ENCODE assay signal across 24 cellular contexts in genomic region chr2:142153601-142154000, GRCh38.
"Had no signal": no experiment of that assay in that cellular context is flagged by ENCODE, and none has a peak within 500 bp of the region (broad histone marks: within the 10 kb centered on the region; RNA-seq: fewer than 3 reads in every experiment).

No MANE protein-coding gene starts in this region.

- H3K27ac Mint-ChIP-seq: natural killer cell treated with Interleukin-12 subunit alpha and Interleukin-12 subunit beta and Interleukin-15 and Interleukin-18, amount 100 ng/mL, for 72 hours; stimulated activated memory B cell treated with anti-CD40 and anti-IgM and Interleukin-4, amounts not matched to agents 10 μg/mL and 1 μg/mL and 100 μg/mL, for 72 hours had no signal

- H3K36me3 ChIP-seq: esophagus squamous epithelium, spleen, tibial nerve, upper lobe of right lung, vagina had no signal

- H3K27me3 Mint-ChIP-seq: natural killer cell treated with Interleukin-12 subunit alpha and Interleukin-12 subunit beta and Interleukin-15 and Interleukin-18, amount 100 ng/mL, for 72 hours; stimulated activated memory B cell treated with anti-CD40 and anti-IgM and Interleukin-4, amounts not matched to agents 10 μg/mL and 1 μg/mL and 100 μg/mL, for 72 hours; stimulated activated naive CD8-positive, alpha-beta T cell treated with anti-CD3 and anti-CD28 coated beads, Interleukin-15, amount 100 ng/mL, for 72 hours had no signal

- H3K4me3 ChIP-seq: esophagus squamous epithelium, hepatocyte, lung, psoas muscle, spleen, testis, tibial nerve, upper lobe of right lung, vagina had no signal

- DNase-seq: cortex of kidney; effector memory CD4-positive, alpha-beta T cell; esophagus squamous epithelium; foreskin melanocyte; head of caudate nucleus; left colon; left ventricle myocardium superior; mesenchymal stem cell; midbrain; psoas muscle; retina; spleen; stimulated activated CD4-positive, alpha-beta T cell treated with anti-CD3 and anti-CD28 coated beads, Interleukin-15, amount 100 ng/mL, for 24 hours; stimulated activated CD4-positive, alpha-beta T cell treated with anti-CD3 and anti-CD28 coated beads, Interleukin-1b, Interleukin-23, amount 100 ng/mL, for 48 hours; stimulated activated CD4-positive, alpha-beta T cell treated with anti-CD3 and anti-CD28 coated beads, Interleukin-4, amount 100 ng/mL, for 24 hours; stimulated activated naive CD8-positive, alpha-beta T cell treated with anti-CD3 and anti-CD28 coated beads, Interleukin-15, amount 100 ng/mL, for 72 hours; testis; upper lobe of right lung had no signal

- H3K4me3 Mint-ChIP-seq: natural killer cell treated with Interleukin-12 subunit alpha and Interleukin-12 subunit beta and Interleukin-15 and Interleukin-18, amount 100 ng/mL, for 72 hours; stimulated activated memory B cell treated with anti-CD40 and anti-IgM and Interleukin-4, amounts not matched to agents 10 μg/mL and 1 μg/mL and 100 μg/mL, for 72 hours; stimulated activated naive CD8-positive, alpha-beta T cell treated with anti-CD3 and anti-CD28 coated beads, Interleukin-15, amount 100 ng/mL, for 72 hours had no signal

- H3K36me3 Mint-ChIP-seq: natural killer cell treated with Interleukin-12 subunit alpha and Interleukin-12 subunit beta and Interleukin-15 and Interleukin-18, amount 100 ng/mL, for 72 hours; stimulated activated memory B cell treated with anti-CD40 and anti-IgM and Interleukin-4, amounts not matched to agents 10 μg/mL and 1 μg/mL and 100 μg/mL, for 72 hours had no signal

- H3K27me3 ChIP-seq: esophagus squamous epithelium, hepatocyte, spleen, testis, tibial nerve, upper lobe of right lung, vagina had no signal

- H3K4me1 ChIP-seq: esophagus squamous epithelium, psoas muscle, spleen, testis, tibial nerve, upper lobe of right lung, vagina had no signal

- H3K4me1 Mint-ChIP-seq: stimulated activated memory B cell treated with anti-CD40 and anti-IgM and Interleukin-4, amounts not matched to agents 10 μg/mL and 1 μg/mL and 100 μg/mL, for 72 hours; stimulated activated naive CD8-positive, alpha-beta T cell treated with anti-CD3 and anti-CD28 coated beads, Interleukin-15, amount 100 ng/mL, for 72 hours had no signal

- H3K9me3 ChIP-seq: esophagus squamous epithelium, psoas muscle, spleen, testis, tibial nerve, upper lobe of right lung, vagina had no signal
